ENCODE assay signal across 27 cellular contexts in the genomic region with DNA sequence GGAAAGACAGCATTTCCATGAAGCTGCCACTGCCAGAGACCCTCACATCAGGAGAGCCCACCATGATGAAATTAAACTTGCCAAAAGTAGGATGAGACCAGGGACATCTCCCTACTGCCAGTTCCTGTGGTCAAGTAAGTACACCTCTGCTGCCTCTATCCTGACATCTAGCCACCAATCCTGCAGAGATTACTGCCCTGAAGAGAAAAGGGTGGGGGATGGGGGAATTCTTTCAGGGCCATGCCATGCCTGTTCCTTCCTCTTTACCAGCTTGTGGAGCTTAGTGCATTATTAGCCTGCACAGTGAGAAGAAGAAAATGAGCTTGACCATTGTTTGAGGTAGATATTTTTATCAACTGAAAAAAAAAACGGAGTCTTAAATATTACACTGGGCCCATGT.
"Had no signal": no experiment of that assay in that cellular context is flagged by ENCODE, and none has a peak within 500 bp of the region (broad histone marks: within the 10 kb centered on the region; RNA-seq: fewer than 3 reads in every experiment).

No MANE protein-coding gene starts in this region.

- H3K4me3 Mint-ChIP-seq: effector memory CD8-positive, alpha-beta T cell; memory B cell; mesothelial cell of epicardium; naive B cell; natural killer cell treated with Interleukin-12 subunit alpha and Interleukin-12 subunit beta and Interleukin-15 and Interleukin-18, amount 100 ng/mL, for 72 hours; stimulated activated effector memory CD8-positive, alpha-beta T cell treated with anti-CD3 and anti-CD28 coated beads, Interleukin-12 subunit alpha, Interleukin-12 subunit beta, amount 100 ng/mL, for 72 hours had no signal

- H2AFZ ChIP-seq: hepatocyte had no signal

- H3K27ac Mint-ChIP-seq: effector memory CD8-positive, alpha-beta T cell; memory B cell; mesothelial cell of epicardium; naive B cell; natural killer cell treated with Interleukin-12 subunit alpha and Interleukin-12 subunit beta and Interleukin-15 and Interleukin-18, amount 100 ng/mL, for 72 hours; stimulated activated effector memory CD8-positive, alpha-beta T cell treated with anti-CD3 and anti-CD28 coated beads, Interleukin-12 subunit alpha, Interleukin-12 subunit beta, amount 100 ng/mL, for 72 hours had no signal

- H3K4me3 ChIP-seq: hepatocyte, lung, mucosa of descending colon, ovary, psoas muscle, sigmoid colon, stomach, thyroid gland, vagina had no signal

- H3K27ac ChIP-seq: hepatocyte, ovary, psoas muscle, sigmoid colon, stomach, thyroid gland, vagina had no signal

- H3K4me1 ChIP-seq: psoas muscle, sigmoid colon, stomach, thyroid gland, vagina had no signal

- FAIRE-seq: frontal cortex, kidney had no signal

- H3K4me2 ChIP-seq: hepatocyte had no signal

- H3K9me3 ChIP-seq: ovary, psoas muscle, sigmoid colon, stomach, thyroid gland, vagina had no signal

- ATAC-seq: effector memory CD8-positive, alpha-beta T cell; left lobe of liver; mucosa of descending colon; natural killer cell treated with Interleukin-12 subunit alpha and Interleukin-12 subunit beta and Interleukin-15 and Interleukin-18, amount 100 ng/mL, for 72 hours; psoas muscle; right cardiac atrium; stimulated activated effector memory CD8-positive, alpha-beta T cell treated with anti-CD3 and anti-CD28 coated beads, Interleukin-12 subunit alpha, Interleukin-12 subunit beta, amount 100 ng/mL, for 72 hours had no signal

- H3K27me3 Mint-ChIP-seq: effector memory CD8-positive, alpha-beta T cell; memory B cell; naive B cell; natural killer cell treated with Interleukin-12 subunit alpha and Interleukin-12 subunit beta and Interleukin-15 and Interleukin-18, amount 100 ng/mL, for 72 hours had no signal

- H3K36me3 Mint-ChIP-seq: memory B cell; mesothelial cell of epicardium; naive B cell; natural killer cell treated with Interleukin-12 subunit alpha and Interleukin-12 subunit beta and Interleukin-15 and Interleukin-18, amount 100 ng/mL, for 72 hours; stimulated activated effector memory CD8-positive, alpha-beta T cell treated with anti-CD3 and anti-CD28 coated beads, Interleukin-12 subunit alpha, Interleukin-12 subunit beta, amount 100 ng/mL, for 72 hours had no signal

- H3K36me3 ChIP-seq: ovary, sigmoid colon, stomach, thyroid gland, vagina had no signal

- H3K4me1 Mint-ChIP-seq: memory B cell; naive B cell; stimulated activated effector memory CD8-positive, alpha-beta T cell treated with anti-CD3 and anti-CD28 coated beads, Interleukin-12 subunit alpha, Interleukin-12 subunit beta, amount 100 ng/mL, for 72 hours had no signal

- H3K79me2 ChIP-seq: hepatocyte had no signal

- H3K27me3 ChIP-seq: hepatocyte, ovary, sigmoid colon, stomach, thyroid gland, vagina had no signal

- DNase-seq: cortex of kidney; effector memory CD8-positive, alpha-beta T cell; head of caudate nucleus; kidney; mucosa of descending colon; naive B cell; occipital lobe; ovary; posterior cingulate gyrus; psoas muscle; right cardiac atrium; sigmoid colon; stimulated activated CD4-positive, alpha-beta T cell treated with anti-CD3 and anti-CD28 coated beads, Interleukin-2, amount 100 ng/mL, for 24 hours; stimulated activated CD4-positive, alpha-beta T cell treated with anti-CD3 and anti-CD28 coated beads, Interleukin-4, amount 100 ng/mL, for 24 hours; stimulated activated naive CD4-positive, alpha-beta T cell treated with Interleukin-2 at 50 U/mL for 16 hours; stomach; thyroid gland; trophoblast cell had no signal
